8 cellular contexts compared by ENCODE assay signal in the genomic region with DNA sequence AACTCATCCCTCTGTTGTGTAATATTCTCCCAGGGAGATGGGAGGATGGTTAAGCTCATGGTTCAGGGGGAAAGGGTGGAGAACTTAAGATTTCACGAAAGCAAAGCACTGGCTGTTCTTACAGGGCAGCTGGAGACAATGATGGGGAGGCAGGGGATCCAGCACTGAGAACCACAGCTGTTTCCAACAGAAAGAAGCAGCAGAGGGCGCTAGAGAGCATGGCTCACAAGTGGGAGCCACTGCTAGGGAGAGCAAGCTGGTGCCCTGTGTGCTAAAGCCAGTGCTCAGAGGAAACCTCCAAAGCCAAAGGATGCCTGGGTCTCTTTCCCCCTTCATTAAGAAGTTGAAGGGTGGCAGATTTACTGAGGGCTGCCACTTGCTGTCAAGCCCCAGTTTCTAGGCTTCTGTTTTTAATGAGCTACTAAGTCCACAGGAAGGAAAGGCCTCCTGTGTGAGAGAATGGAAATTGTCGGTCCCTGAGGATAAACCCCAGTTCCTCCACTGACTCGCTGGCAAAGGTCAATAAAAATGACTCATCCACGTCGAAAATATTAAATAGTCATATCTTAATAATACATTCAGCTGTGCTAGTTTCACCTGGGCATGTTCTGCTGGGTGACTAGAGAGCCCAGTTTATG.
A peak's percentile ranks its signal among the peaks of the same experiment; 100 is the strongest.
DNase-seq lines count a peak whose midpoint lies in the region; ATAC-seq and TF ChIP-seq lines count a peak whose summit lies in the region.

No MANE protein-coding gene starts in this region.

- H3K4me3 ChIP-seq in Peyer's patch, result no peak overlapping the region

- H3K36me3 ChIP-seq in Peyer's patch, result no peaks in the 10 kb centered on the region

- TF ChIP-seq POLR2A in Peyer's patch (IDR thresholded peaks at IDR 0.05), result no peak

- no peaks in the 10 kb centered on the region for H3K4me1 ChIP-seq in Peyer's patch

- no peak overlapping the region for H3K27ac ChIP-seq in Peyer's patch

- peak in 4 of 6 experiments; percentile 55 to 75 (median 68) for TF ChIP-seq CTCF in Peyer's patch (IDR thresholded peaks at IDR 0.05)

- peak; percentile 55 for DNase-seq in DMS 273 (lab: John Stamatoyannopoulos, UW; ENCODE audit: unreplicated experiment)
- DNase-seq in DMS 273 treated with DMSO at 0.1 percent for 48 hours (lab: John Stamatoyannopoulos, UW), result no peak
- DNase-seq in Peyer's patch, result peak; percentile 25 to 81 (median 66)
- peak in 36 of 56 donors; percentile 2 to 69 (median 27) for DNase-seq in amygdala (lab: John Stamatoyannopoulos, UW)
- DNase-seq in hypothalamus (lab: John Stamatoyannopoulos, UW), result peak in 37 of 51 donors; percentile 3 to 70 (median 26)
- peak; percentile 36 for DNase-seq in stimulated activated CD4-positive, alpha-beta T cell treated with anti-CD3 and anti-CD28 coated beads, Interleukin-12 subunit alpha, Interleukin-12 subunit beta, amount 100 ng/mL, for 4 hours

- H3K27me3 ChIP-seq in Peyer's patch, result no peaks in the 10 kb centered on the region

- ATAC-seq in HG03175 (IDR thresholded peaks at IDR 0.05; ENCODE audit: unreplicated experiment) (peak; percentile 70), GM18870 (IDR thresholded peaks at IDR 0.05; ENCODE audit: unreplicated experiment) (no peak)

- no peaks in the 10 kb centered on the region for H3K9me3 ChIP-seq in Peyer's patch
